1 cellular context compared by ENCODE assay signal in the genomic region with DNA sequence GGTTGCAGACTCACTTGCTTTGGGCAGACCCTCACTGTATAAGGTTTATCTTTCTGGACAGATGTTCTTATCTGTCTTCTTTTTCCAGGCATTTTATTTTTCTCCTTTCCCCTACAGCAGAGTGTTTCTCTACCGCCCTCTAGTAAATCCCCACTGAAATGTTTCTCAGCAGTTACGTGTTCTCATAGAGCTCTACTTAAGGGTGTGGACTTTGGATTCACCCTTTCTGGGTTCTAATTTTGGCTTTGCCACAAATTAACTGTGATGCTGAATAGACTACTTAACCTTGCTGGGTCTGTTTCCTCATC.
TF ChIP-seq lines count a peak whose summit lies in the region.

No MANE protein-coding gene starts in this region.

TF ChIP-seq in endothelial cell of umbilical vein, 7 proteins besides CTCF, POLR2A, EP300 and RAD21:
- TF ChIP-seq EZH2 (IDR thresholded peaks at IDR 0.05; ENCODE audit: borderline replicate concordance, low read depth, low read length, severe bottlenecking) (no peak), GATA2 (IDR thresholded peaks at IDR 0.05; ENCODE audit: insufficient read depth, insufficient read length, low read depth, low read length) (no peak), FOS (IDR thresholded peaks at IDR 0.05; ENCODE audit: borderline replicate concordance, insufficient read depth, low read length) (no peak), JUN (IDR thresholded peaks at IDR 0.05; ENCODE audit: borderline replicate concordance, insufficient read depth, insufficient read length, low read depth) (no peak), POLR2AphosphoS5 (IDR thresholded peaks at IDR 0.05; ENCODE audit: insufficient read depth, low read depth, low read length) (no peak), MYC (IDR thresholded peaks at IDR 0.05; ENCODE audit: low read depth, low read length) (no peak)
- TF ChIP-seq, protein P1, sequence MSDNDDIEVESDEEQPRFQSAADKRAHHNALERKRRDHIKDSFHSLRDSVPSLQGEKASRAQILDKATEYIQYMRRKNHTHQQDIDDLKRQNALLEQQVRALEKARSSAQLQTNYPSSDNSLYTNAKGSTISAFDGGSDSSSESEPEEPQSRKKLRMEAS (IDR thresholded peaks at IDR 0.05; ENCODE audit: insufficient read depth, insufficient read length) = no peak
